In the genomic region with DNA sequence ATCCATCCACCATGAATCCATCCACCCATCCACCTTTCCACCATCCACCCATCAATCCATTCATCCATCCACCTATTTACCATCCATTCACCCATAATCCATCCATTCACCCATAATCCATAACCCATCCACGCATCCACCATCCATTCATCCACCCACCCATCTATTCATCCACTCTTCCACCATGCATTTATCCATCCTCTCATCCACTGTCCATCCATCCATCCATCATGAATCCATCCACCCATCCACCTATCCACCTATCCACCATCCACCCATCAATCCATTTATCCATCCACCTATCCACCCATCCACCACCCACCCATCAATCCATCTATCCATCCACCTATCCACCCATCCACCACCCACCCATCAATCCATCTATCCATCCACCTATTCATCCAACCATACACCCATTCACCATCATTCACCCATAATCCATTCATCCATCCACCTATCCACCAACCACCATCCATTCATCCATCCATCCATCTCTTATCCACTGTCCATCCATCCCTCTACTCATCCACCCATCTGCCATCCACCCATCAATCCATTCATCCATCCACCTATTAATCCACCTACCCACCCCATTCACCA, we compare ENCODE assay signal across 27 cellular contexts.
"Had no signal": no experiment of that assay in that cellular context is flagged by ENCODE, and none has a peak within 500 bp of the region (broad histone marks: within the 10 kb centered on the region; RNA-seq: fewer than 3 reads in every experiment).

No MANE protein-coding gene starts in this region.

- H3K27me3 ChIP-seq: testis, thyroid gland, tibial nerve, transverse colon, upper lobe of left lung, upper lobe of right lung, uterus, vagina had no signal

- H3K9me3 ChIP-seq: stomach, suprapubic skin, testis, thoracic aorta, thyroid gland, tibial artery, tibial nerve, transverse colon, upper lobe of left lung, upper lobe of right lung, uterus, vagina had no signal

- DNase-seq: stimulated activated CD4-positive, alpha-beta T cell treated with anti-CD3 and anti-CD28 coated beads, Interleukin-2, amount 100 ng/mL, for 48 hours; stimulated activated CD4-positive, alpha-beta T cell treated with anti-CD3 and anti-CD28 coated beads, Interleukin-4, amount 100 ng/mL, for 1 hour; stimulated activated CD4-positive, alpha-beta T cell treated with anti-CD3 and anti-CD28 coated beads, Interleukin-4, amount 100 ng/mL, for 24 hours; stimulated activated CD4-positive, alpha-beta T cell treated with anti-CD3 and anti-CD28 coated beads, Interleukin-4, amount 100 ng/mL, for 4 hours; stimulated activated CD8-positive, alpha-beta memory T cell treated with anti-CD3 and anti-CD28 coated beads, Interleukin-4, amount 100 ng/mL, for 48 hours; stimulated activated naive B cell treated with anti-CD40 and anti-IgM and Interleukin-4, amounts not matched to agents 10 μg/mL and 1 μg/mL and 100 μg/mL, for 72 hours; stimulated activated naive CD4-positive, alpha-beta T cell; stimulated activated naive CD4-positive, alpha-beta T cell treated with Interleukin-2 at 50 U/mL for 16 hours; stimulated activated naive CD8-positive, alpha-beta T cell treated with anti-CD3 and anti-CD28 coated beads, Interleukin-15, amount 100 ng/mL, for 72 hours; stimulated activated naive CD8-positive, alpha-beta T cell treated with anti-CD3 and anti-CD28 coated beads, Interleukin-15, Interleukin-2, amounts not matched to agents 100 U/mL and 50 U/mL, for 24 hours; stomach; substantia nigra; testis; thyroid gland; tibial artery; transverse colon; trophoblast cell; upper lobe of left lung; upper lobe of right lung; uterus had no signal

- H3K4me3 ChIP-seq: stomach, suprapubic skin, testis, thoracic aorta, thyroid gland, tibial artery, tibial nerve, transverse colon, upper lobe of left lung, upper lobe of right lung, uterus, vagina had no signal

- H3K36me3 ChIP-seq: stomach, suprapubic skin, thoracic aorta, thyroid gland, tibial artery, tibial nerve, transverse colon, upper lobe of left lung, upper lobe of right lung, uterus, vagina had no signal

- H3K4me1 ChIP-seq: stomach, suprapubic skin, thyroid gland, tibial artery, transverse colon, upper lobe of left lung, upper lobe of right lung, uterus, vagina had no signal

- FAIRE-seq: urothelium cell line had no signal

- H3K27ac ChIP-seq: stomach, suprapubic skin, testis, thoracic aorta, thyroid gland, tibial artery, tibial nerve, transverse colon, upper lobe of left lung, upper lobe of right lung, uterus, vagina had no signal

- ATAC-seq: stimulated activated effector memory CD8-positive, alpha-beta T cell treated with anti-CD3 and anti-CD28 coated beads, Interleukin-12 subunit alpha, Interleukin-12 subunit beta, amount 100 ng/mL, for 72 hours; stimulated activated memory B cell treated with anti-CD40 and anti-IgM and Interleukin-4, amounts not matched to agents 10 μg/mL and 1 μg/mL and 100 μg/mL, for 72 hours; stimulated activated naive B cell treated with anti-CD40 and anti-IgM and Interleukin-4, amounts not matched to agents 10 μg/mL and 1 μg/mL and 100 μg/mL, for 72 hours; stimulated activated naive CD8-positive, alpha-beta T cell treated with anti-CD3 and anti-CD28 coated beads, Interleukin-15, amount 100 ng/mL, for 72 hours; stimulated activated naive CD8-positive, alpha-beta T cell treated with anti-CD3 and anti-CD28 coated beads, Interleukin-15, Interleukin-2, amounts not matched to agents 100 U/mL and 50 U/mL, for 24 hours; upper lobe of right lung had no signal
